ENCODE assay signal across 1 cellular context in genomic region chrX:45352588-45352987, GRCh38.
TF ChIP-seq lines count a peak whose summit lies in the region.

No MANE protein-coding gene starts in this region.

TF ChIP-seq in SK-N-SH, 30 proteins besides CTCF, POLR2A, EP300 and RAD21 (continued from another document):
- no peak for TF ChIP-seq PBX3 (IDR thresholded peaks at IDR 0.05)
- no peak for TF ChIP-seq MEF2A (IDR thresholded peaks at IDR 0.05; ENCODE audit: borderline replicate concordance, low read depth)
- no peak for TF ChIP-seq NRF1 (IDR thresholded peaks at IDR 0.05; ENCODE audit: low read depth, low read length)
- TF ChIP-seq RFX5 (IDR thresholded peaks at IDR 0.05; ENCODE audit: low read length): no peak
- no peak for TF ChIP-seq FOSL2 (IDR thresholded peaks at IDR 0.05; ENCODE audit: borderline replicate concordance, low read depth)
- no peak for TF ChIP-seq ELF1 (IDR thresholded peaks at IDR 0.05)
- no peak for TF ChIP-seq EZH2phosphoT487 (IDR thresholded peaks at IDR 0.05; ENCODE audit: borderline replicate concordance, low read depth)
- TF ChIP-seq POLR2AphosphoS5 (IDR thresholded peaks at IDR 0.05; ENCODE audit: low read depth, low read length): no peak
- no peak for TF ChIP-seq GABPA (IDR thresholded peaks at IDR 0.05; ENCODE audit: low read depth)
- no peak for TF ChIP-seq USF2 (IDR thresholded peaks at IDR 0.05; ENCODE audit: borderline replicate concordance, low read depth, low read length)
- TF ChIP-seq USF1 (IDR thresholded peaks at IDR 0.05; ENCODE audit: borderline replicate concordance, low read depth): no peak
- TF ChIP-seq RCOR1 (IDR thresholded peaks at IDR 0.05; ENCODE audit: low read length): no peak
TF ChIP-seq in SK-N-SH: peak in this region for 0.
